ENCODE assay signal across 3 cellular contexts in the genomic region with DNA sequence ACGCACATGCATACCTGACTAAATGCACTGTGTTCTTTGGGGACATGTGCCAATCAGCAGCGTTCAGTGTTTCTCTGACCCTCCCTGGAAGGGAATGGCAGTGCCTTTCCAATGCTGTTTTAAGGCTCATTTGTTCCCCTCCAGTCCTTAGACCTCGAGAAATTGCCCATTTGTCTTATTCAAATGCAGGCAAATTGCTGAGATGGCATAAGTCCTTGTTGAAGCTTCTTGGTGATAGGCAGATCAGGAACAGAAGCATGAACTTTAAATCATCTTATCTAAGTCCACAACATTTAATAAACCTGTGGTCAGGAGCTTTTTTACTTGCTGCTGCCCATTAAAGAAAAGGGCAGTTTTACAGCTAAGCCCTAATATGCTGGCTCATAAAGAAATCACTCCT.
TF ChIP-seq lines count a peak whose summit lies in the region.

No MANE protein-coding gene starts in this region.

TF ChIP-seq in SK-N-SH treated with all-trans-retinoic acid at 6 μM for 48 hours, 23 proteins besides CTCF, POLR2A, EP300 and RAD21:
- TF ChIP-seq ZNF70 (CRISPR knock-in tag; IDR thresholded peaks at IDR 0.05) = peak; percentile 28; the same call in 1 of the 2 replicates
- TF ChIP-seq, protein P1, sequence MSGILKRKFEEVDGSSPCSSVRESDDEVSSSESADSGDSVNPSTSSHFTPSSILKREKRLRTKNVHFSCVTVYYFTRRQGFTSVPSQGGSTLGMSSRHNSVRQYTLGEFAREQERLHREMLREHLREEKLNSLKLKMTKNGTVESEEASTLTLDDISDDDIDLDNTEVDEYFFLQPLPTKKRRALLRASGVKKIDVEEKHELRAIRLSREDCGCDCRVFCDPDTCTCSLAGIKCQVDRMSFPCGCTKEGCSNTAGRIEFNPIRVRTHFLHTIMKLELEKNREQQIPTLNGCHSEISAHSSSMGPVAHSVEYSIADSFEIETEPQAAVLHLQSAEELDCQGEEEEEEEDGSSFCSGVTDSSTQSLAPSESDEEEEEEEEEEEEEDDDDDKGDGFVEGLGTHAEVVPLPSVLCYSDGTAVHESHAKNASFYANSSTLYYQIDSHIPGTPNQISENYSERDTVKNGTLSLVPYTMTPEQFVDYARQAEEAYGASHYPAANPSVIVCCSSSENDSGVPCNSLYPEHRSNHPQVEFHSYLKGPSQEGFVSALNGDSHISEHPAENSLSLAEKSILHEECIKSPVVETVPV (CRISPR knock-in tag; IDR thresholded peaks at IDR 0.05) = no peak

TF ChIP-seq in SK-N-SH, 30 proteins besides CTCF, POLR2A, EP300 and RAD21:
- TF ChIP-seq, protein P2, sequence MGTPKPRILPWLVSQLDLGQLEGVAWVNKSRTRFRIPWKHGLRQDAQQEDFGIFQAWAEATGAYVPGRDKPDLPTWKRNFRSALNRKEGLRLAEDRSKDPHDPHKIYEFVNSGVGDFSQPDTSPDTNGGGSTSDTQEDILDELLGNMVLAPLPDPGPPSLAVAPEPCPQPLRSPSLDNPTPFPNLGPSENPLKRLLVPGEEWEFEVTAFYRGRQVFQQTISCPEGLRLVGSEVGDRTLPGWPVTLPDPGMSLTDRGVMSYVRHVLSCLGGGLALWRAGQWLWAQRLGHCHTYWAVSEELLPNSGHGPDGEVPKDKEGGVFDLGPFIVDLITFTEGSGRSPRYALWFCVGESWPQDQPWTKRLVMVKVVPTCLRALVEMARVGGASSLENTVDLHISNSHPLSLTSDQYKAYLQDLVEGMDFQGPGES (IDR thresholded peaks at IDR 0.05; ENCODE audit: low read depth, low read length) = no peak
- TF ChIP-seq, protein P3, sequence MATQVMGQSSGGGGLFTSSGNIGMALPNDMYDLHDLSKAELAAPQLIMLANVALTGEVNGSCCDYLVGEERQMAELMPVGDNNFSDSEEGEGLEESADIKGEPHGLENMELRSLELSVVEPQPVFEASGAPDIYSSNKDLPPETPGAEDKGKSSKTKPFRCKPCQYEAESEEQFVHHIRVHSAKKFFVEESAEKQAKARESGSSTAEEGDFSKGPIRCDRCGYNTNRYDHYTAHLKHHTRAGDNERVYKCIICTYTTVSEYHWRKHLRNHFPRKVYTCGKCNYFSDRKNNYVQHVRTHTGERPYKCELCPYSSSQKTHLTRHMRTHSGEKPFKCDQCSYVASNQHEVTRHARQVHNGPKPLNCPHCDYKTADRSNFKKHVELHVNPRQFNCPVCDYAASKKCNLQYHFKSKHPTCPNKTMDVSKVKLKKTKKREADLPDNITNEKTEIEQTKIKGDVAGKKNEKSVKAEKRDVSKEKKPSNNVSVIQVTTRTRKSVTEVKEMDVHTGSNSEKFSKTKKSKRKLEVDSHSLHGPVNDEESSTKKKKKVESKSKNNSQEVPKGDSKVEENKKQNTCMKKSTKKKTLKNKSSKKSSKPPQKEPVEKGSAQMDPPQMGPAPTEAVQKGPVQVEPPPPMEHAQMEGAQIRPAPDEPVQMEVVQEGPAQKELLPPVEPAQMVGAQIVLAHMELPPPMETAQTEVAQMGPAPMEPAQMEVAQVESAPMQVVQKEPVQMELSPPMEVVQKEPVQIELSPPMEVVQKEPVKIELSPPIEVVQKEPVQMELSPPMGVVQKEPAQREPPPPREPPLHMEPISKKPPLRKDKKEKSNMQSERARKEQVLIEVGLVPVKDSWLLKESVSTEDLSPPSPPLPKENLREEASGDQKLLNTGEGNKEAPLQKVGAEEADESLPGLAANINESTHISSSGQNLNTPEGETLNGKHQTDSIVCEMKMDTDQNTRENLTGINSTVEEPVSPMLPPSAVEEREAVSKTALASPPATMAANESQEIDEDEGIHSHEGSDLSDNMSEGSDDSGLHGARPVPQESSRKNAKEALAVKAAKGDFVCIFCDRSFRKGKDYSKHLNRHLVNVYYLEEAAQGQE (IDR thresholded peaks at IDR 0.05; ENCODE audit: low read depth, low read length) = no peak
- no peak for TF ChIP-seq NFIC (IDR thresholded peaks at IDR 0.05; ENCODE audit: borderline replicate concordance)
- TF ChIP-seq EZH2phosphoT487 (IDR thresholded peaks at IDR 0.05; ENCODE audit: borderline replicate concordance, low read depth) = no peak
- no peak for TF ChIP-seq JUND (IDR thresholded peaks at IDR 0.05)
- TF ChIP-seq MXI1 (IDR thresholded peaks at IDR 0.05; ENCODE audit: low read depth, low read length) = no peak
- TF ChIP-seq, protein P4, sequence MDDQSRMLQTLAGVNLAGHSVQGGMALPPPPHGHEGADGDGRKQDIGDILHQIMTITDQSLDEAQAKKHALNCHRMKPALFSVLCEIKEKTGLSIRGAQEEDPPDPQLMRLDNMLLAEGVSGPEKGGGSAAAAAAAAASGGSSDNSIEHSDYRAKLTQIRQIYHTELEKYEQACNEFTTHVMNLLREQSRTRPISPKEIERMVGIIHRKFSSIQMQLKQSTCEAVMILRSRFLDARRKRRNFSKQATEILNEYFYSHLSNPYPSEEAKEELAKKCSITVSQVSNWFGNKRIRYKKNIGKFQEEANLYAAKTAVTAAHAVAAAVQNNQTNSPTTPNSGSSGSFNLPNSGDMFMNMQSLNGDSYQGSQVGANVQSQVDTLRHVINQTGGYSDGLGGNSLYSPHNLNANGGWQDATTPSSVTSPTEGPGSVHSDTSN (IDR thresholded peaks at IDR 0.05) = no peak
- no peak for TF ChIP-seq RXRA (IDR thresholded peaks at IDR 0.05; ENCODE audit: borderline replicate concordance, low read depth)
- TF ChIP-seq POLR2AphosphoS5 (IDR thresholded peaks at IDR 0.05; ENCODE audit: low read depth, low read length) = no peak
- TF ChIP-seq GATA2 (CRISPR knock-in tag; IDR thresholded peaks at IDR 0.05) = no peak
- TF ChIP-seq RFX5 (IDR thresholded peaks at IDR 0.05; ENCODE audit: low read length) = no peak
- no peak for TF ChIP-seq CHD2 (IDR thresholded peaks at IDR 0.05; ENCODE audit: low read length, partially characterized antibody)
- TF ChIP-seq, protein P5, sequence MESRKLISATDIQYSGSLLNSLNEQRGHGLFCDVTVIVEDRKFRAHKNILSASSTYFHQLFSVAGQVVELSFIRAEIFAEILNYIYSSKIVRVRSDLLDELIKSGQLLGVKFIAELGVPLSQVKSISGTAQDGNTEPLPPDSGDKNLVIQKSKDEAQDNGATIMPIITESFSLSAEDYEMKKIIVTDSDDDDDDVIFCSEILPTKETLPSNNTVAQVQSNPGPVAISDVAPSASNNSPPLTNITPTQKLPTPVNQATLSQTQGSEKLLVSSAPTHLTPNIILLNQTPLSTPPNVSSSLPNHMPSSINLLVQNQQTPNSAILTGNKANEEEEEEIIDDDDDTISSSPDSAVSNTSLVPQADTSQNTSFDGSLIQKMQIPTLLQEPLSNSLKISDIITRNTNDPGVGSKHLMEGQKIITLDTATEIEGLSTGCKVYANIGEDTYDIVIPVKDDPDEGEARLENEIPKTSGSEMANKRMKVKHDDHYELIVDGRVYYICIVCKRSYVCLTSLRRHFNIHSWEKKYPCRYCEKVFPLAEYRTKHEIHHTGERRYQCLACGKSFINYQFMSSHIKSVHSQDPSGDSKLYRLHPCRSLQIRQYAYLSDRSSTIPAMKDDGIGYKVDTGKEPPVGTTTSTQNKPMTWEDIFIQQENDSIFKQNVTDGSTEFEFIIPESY (IDR thresholded peaks at IDR 0.05; ENCODE audit: borderline replicate concordance, low read depth) = no peak
- no peak for TF ChIP-seq SIN3A (IDR thresholded peaks at IDR 0.05; ENCODE audit: borderline replicate concordance, low read depth, low read length)
- TF ChIP-seq FOXJ3 (CRISPR knock-in tag; IDR thresholded peaks at IDR 0.05) = no peak

TF ChIP-seq in H1, 55 proteins besides CTCF, POLR2A, EP300 and RAD21:
- no peak for TF ChIP-seq SIN3A (conservative IDR thresholded peaks at IDR 0.05 in 1 of 2, IDR thresholded peaks at IDR 0.05 in 1 of 2; ENCODE audit: low read depth in 1 of 2, low read length in 2 of 2)
- no peak for TF ChIP-seq NANOG (IDR thresholded peaks at IDR 0.05; ENCODE audit: insufficient read depth, low read depth, low read length, poor library complexity, severe bottlenecking)
- no peak for TF ChIP-seq TCF12 (IDR thresholded peaks at IDR 0.05; ENCODE audit: low read depth, low read length)
- no peak for TF ChIP-seq KDM5A (IDR thresholded peaks at IDR 0.05; ENCODE audit: low read length)
- no peak for TF ChIP-seq FOSL1 (IDR thresholded peaks at IDR 0.05; ENCODE audit: insufficient read depth, low read depth, low read length)
